10 cellular contexts compared by ENCODE assay signal in the genomic region with DNA sequence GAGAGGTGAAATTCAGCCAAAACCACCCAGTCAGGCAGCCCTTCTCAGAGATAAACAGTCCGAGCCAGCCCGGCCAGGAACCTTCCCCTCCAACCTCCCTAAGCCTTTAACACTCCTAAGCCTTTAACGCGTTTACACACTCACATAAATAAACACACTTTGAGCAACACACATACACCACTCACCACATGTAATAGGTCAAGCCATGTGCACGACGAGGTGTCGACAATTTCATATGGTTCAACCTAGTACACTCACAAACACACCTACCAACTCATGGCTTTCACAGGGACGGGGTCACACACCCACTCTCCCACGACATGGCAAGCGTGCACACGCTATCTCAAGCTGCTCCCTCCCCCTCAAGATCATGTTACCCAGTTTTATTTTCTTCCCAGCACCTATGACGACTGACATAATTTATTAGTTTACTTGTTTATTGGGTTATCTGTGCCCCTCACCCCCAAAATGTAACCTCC. TPM values are rescaled to one million over a fixed set of nuclear protein-coding genes. Genes with fewer than 3 reads are reported as not detected.
DNase-seq lines count a peak whose midpoint lies in the region; ATAC-seq and TF ChIP-seq lines count a peak whose summit lies in the region.
"Had no signal": no experiment of that assay in that cellular context is flagged by ENCODE, and none has a peak within 500 bp of the region (broad histone marks: within the 10 kb centered on the region; RNA-seq: fewer than 3 reads in every experiment).

No MANE protein-coding gene starts in this region.

- POLR2A ChIA-PET in HEK293T (lab: Yijun Ruan, JAX) = interaction anchor here (2.4 kb wide), 1 partner anchor 16 kb away, joined by 13 read pairs; a partner anchor contains a TSS

- WGBS in suprapubic skin = 32% methylated on average over 12 of the region's 12 CpGs

- CTCF ChIA-PET in HEK293T (lab: Yijun Ruan, JAX) = no interaction called here

- TF ChIP-seq POLR2A in suprapubic skin (IDR thresholded peaks at IDR 0.05) = no peak

- H3K27me3 ChIP-seq in adipocyte (replicated peaks; ENCODE audit: control insufficient read depth, insufficient read depth, low read length) = no peaks in the 10 kb centered on the region
- no peaks in the 10 kb centered on the region for H3K27me3 ChIP-seq in suprapubic skin

- peaks cover 27% of the 10 kb centered on the region for H3K4me1 ChIP-seq in adipocyte (ENCODE audit: control insufficient read depth, insufficient read depth, low read length)
- H3K4me1 ChIP-seq in suprapubic skin = peaks cover 25% of the 10 kb centered on the region

- H3K4me3 ChIP-seq in adipocyte (ENCODE audit: low read length) = peak overlapping the region; percentile 75
- H3K4me3 ChIP-seq in suprapubic skin = peak overlapping the region; percentile 39

- no peak for TF ChIP-seq EP300 in suprapubic skin (IDR thresholded peaks at IDR 0.05)

- no peak for TF ChIP-seq CTCF in suprapubic skin (IDR thresholded peaks at IDR 0.05)

- H3K9me3 ChIP-seq in adipocyte (ENCODE audit: control insufficient read depth, low read length) (no peaks in the 10 kb centered on the region), suprapubic skin (no peaks in the 10 kb centered on the region)

- peak overlapping the region; percentile 78 for H3K9ac ChIP-seq in adipocyte (ENCODE audit: low read length)

- peak overlapping the region; percentile 71 for H3K27ac ChIP-seq in suprapubic skin

- H3K36me3 ChIP-seq in adipocyte (ENCODE audit: control insufficient read depth, insufficient read depth, low read length, severe bottlenecking) = no peaks in the 10 kb centered on the region
- H3K36me3 ChIP-seq in suprapubic skin = peaks cover 3% of the 10 kb centered on the region

- ATAC-seq in GM19324 (IDR thresholded peaks at IDR 0.05; ENCODE audit: low FRiP score, unreplicated experiment) = no peak
- ATAC-seq in GM19452 (IDR thresholded peaks at IDR 0.05; ENCODE audit: unreplicated experiment) = no peak

- no peak for DNase-seq in HEK293T (ENCODE audit: extremely low spot score)
- no peak for DNase-seq in adipocyte (ENCODE audit: low read depth)
- peak; percentile 68 for DNase-seq in left kidney (ENCODE audit: low read depth, low spot score)
- no peak for DNase-seq in suprapubic skin (ENCODE audit: low spot score in 2 of 2)
- no peak for DNase-seq in central memory CD4-positive, alpha-beta T cell
- no peak for DNase-seq in activated CD4-positive, alpha-beta T cell treated with anti-CD3 and anti-CD28 coated beads for 4 hours

TF ChIP-seq in HEK293T, 16 proteins besides CTCF, POLR2A, EP300 and RAD21:
- peak; percentile 73 for TF ChIP-seq L3MBTL2 (conservative IDR thresholded peaks at IDR 0.05)
- TF ChIP-seq, protein P1, sequence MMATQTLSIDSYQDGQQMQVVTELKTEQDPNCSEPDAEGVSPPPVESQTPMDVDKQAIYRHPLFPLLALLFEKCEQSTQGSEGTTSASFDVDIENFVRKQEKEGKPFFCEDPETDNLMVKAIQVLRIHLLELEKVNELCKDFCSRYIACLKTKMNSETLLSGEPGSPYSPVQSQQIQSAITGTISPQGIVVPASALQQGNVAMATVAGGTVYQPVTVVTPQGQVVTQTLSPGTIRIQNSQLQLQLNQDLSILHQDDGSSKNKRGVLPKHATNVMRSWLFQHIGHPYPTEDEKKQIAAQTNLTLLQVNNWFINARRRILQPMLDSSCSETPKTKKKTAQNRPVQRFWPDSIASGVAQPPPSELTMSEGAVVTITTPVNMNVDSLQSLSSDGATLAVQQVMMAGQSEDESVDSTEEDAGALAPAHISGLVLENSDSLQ (IDR thresholded peaks at IDR 0.05) = peak; percentile 70
- TF ChIP-seq HDGF (IDR thresholded peaks at IDR 0.05; ENCODE audit: borderline replicate concordance) = no peak

RNA-seq across cellular contexts. Expression of a gene that starts 15.5 kb away (rescaled TPM):
- total RNA-seq in suprapubic skin = 10 to 100 TPM; 13.8 to 48.8 (median 22.3) TPM

RNA-seq across cellular contexts. Expression of a gene that starts 30.5 kb away (rescaled TPM):
- total RNA-seq in suprapubic skin = 10 to 100 TPM; 26.2 to 43.0 (median 40.1) TPM

RNA-seq across cellular contexts. Expression of a gene that starts 37.4 kb away (rescaled TPM):
- not detected for total RNA-seq in suprapubic skin
- total RNA-seq: LHCN-M2; naive thymus-derived CD8-positive, alpha-beta T cell had no signal

RNA-seq across cellular contexts. Expression of a gene that starts 39.7 kb away (rescaled TPM):
- total RNA-seq in suprapubic skin = 1 to 10 TPM in 3 of 4 donors, under 1 TPM in 1; 0.64 to 4.8 (median 3.2) TPM
- total RNA-seq: naive thymus-derived CD8-positive, alpha-beta T cell had no signal
